Comparison of ENCODE assay signal across 19 cellular contexts in genomic region chrX:153939573-153939972, GRCh38. TPM values are rescaled to one million over a fixed set of nuclear protein-coding genes. Genes with fewer than 3 reads are reported as not detected.
A peak's percentile ranks its signal among the peaks of the same experiment; 100 is the strongest.
DNase-seq lines count a peak whose midpoint lies in the region; ATAC-seq and TF ChIP-seq lines count a peak whose summit lies in the region.
"Had no signal": no experiment of that assay in that cellular context is flagged by ENCODE, and none has a peak within 500 bp of the region (broad histone marks: within the 10 kb centered on the region; RNA-seq: fewer than 3 reads in every experiment).

No MANE protein-coding gene starts in this region.

- H3K9me3 ChIP-seq in HUES6 (ENCODE audit: control insufficient read depth, insufficient read depth, low read depth, low read length): no peaks in the 10 kb centered on the region; the same call in 1 of the 2 replicates
- H3K9me3 ChIP-seq in OCI-LY1 (ENCODE audit: low read length): no peaks in the 10 kb centered on the region
- H3K9me3 ChIP-seq in ascending aorta: no peaks in the 10 kb centered on the region
- H3K9me3 ChIP-seq: A549 had no signal

- no peak for TF ChIP-seq CTCF in activated CD8-positive, alpha-beta T cell treated with anti-CD3 and anti-CD28 coated beads for 36 hours (IDR thresholded peaks at IDR 0.05)
- no peak for TF ChIP-seq CTCF in OCI-LY1 (IDR thresholded peaks at IDR 0.05; ENCODE audit: low read length)
- TF ChIP-seq CTCF in ascending aorta (IDR thresholded peaks at IDR 0.05): no peak

- H3K9me3 Mint-ChIP-seq in activated CD8-positive, alpha-beta T cell treated with anti-CD3 and anti-CD28 coated beads for 36 hours: no peaks in the 10 kb centered on the region
- H3K9me3 Mint-ChIP-seq in activated CD8-positive, alpha-beta T cell treated with anti-CD3 and anti-CD28 coated beads, Interleukin-2, amount 10 ng/mL, durations not matched to agents 7 days and 5 days (ENCODE audit: insufficient read depth): no peaks in the 10 kb centered on the region
- no peaks in the 10 kb centered on the region for H3K9me3 Mint-ChIP-seq in stimulated activated naive B cell treated with anti-CD40 and anti-IgM and Interleukin-4, amounts not matched to agents 10 μg/mL and 1 μg/mL and 100 μg/mL, for 72 hours
- H3K9me3 Mint-ChIP-seq: CD8-positive, alpha-beta memory T cell had no signal

- peak overlapping the region; percentile 2 for H3K4me3 Mint-ChIP-seq in activated CD8-positive, alpha-beta T cell treated with anti-CD3 and anti-CD28 coated beads for 36 hours
- H3K4me3 Mint-ChIP-seq in activated CD8-positive, alpha-beta T cell treated with anti-CD3 and anti-CD28 coated beads, Interleukin-2, amount 10 ng/mL, durations not matched to agents 7 days and 5 days: no peak overlapping the region
- no peak overlapping the region for H3K4me3 Mint-ChIP-seq in stimulated activated naive B cell treated with anti-CD40 and anti-IgM and Interleukin-4, amounts not matched to agents 10 μg/mL and 1 μg/mL and 100 μg/mL, for 72 hours
- H3K4me3 Mint-ChIP-seq: CD8-positive, alpha-beta memory T cell had no signal

- H3K4me1 ChIP-seq in HUES6 (ENCODE audit: control insufficient read depth, insufficient read depth, low read length) (peaks cover 49% of the 10 kb centered on the region; the same call in 1 of the 2 replicates), OCI-LY1 (ENCODE audit: insufficient read depth, low read length, severe bottlenecking) (peaks cover 33% of the 10 kb centered on the region), ascending aorta (no peaks in the 10 kb centered on the region)
- H3K4me1 ChIP-seq: A549 had no signal

- H2AFZ ChIP-seq in OCI-LY1 (ENCODE audit: low read length): no peak overlapping the region

- no peaks in the 10 kb centered on the region for H3K27me3 Mint-ChIP-seq in activated CD8-positive, alpha-beta T cell treated with anti-CD3 and anti-CD28 coated beads for 36 hours
- H3K27me3 Mint-ChIP-seq in activated CD8-positive, alpha-beta T cell treated with anti-CD3 and anti-CD28 coated beads, Interleukin-2, amount 10 ng/mL, durations not matched to agents 7 days and 5 days (ENCODE audit: low read depth): no peaks in the 10 kb centered on the region
- H3K27me3 Mint-ChIP-seq in stimulated activated naive B cell treated with anti-CD40 and anti-IgM and Interleukin-4, amounts not matched to agents 10 μg/mL and 1 μg/mL and 100 μg/mL, for 72 hours: no peaks in the 10 kb centered on the region

- no peaks in the 10 kb centered on the region for H3F3A ChIP-seq in OCI-LY1 (ENCODE audit: insufficient read depth, low read length)

- H3K79me2 ChIP-seq in OCI-LY1 (ENCODE audit: insufficient read depth, low read length): no peaks in the 10 kb centered on the region

- H3K27ac ChIP-seq in HUES6 (ENCODE audit: low read depth, low read length) (no peak overlapping the region), OCI-LY1 (ENCODE audit: low read depth, low read length, poor library complexity, severe bottlenecking) (peak overlapping the region; percentile 55), ascending aorta (no peak overlapping the region)
- H3K27ac ChIP-seq: A549 had no signal

- H3K27me3 ChIP-seq in HUES6 (ENCODE audit: control insufficient read depth, insufficient read depth, low read length) (no peaks in the 10 kb centered on the region), OCI-LY1 (ENCODE audit: insufficient read depth, low read length) (no peaks in the 10 kb centered on the region), ascending aorta (no peaks in the 10 kb centered on the region)

- POLR2A ChIA-PET in activated CD8-positive, alpha-beta T cell treated with anti-CD3 and anti-CD28 coated beads for 36 hours (lab: Charles Lee): interaction anchor here (1.0 to 8.0 kb wide), 5 partner anchors 8 to 63 kb away, joined by 3 to 52 read pairs (median 4); partner anchors contain the start of gene ARHGAP4
- POLR2A ChIA-PET in activated CD8-positive, alpha-beta T cell treated with anti-CD3 and anti-CD28 coated beads, Interleukin-2, amount 10 ng/mL, durations not matched to agents 7 days and 5 days (lab: Charles Lee): interaction anchor here (1.1 to 1.6 kb wide), 4 partner anchors 10 to 15 kb away, joined by 3 to 5 read pairs (median 4); partner anchors contain the start of gene ARHGAP4

- no peak for DNase-seq in activated CD8-positive, alpha-beta T cell treated with anti-CD3 and anti-CD28 coated beads for 36 hours
- DNase-seq in activated CD8-positive, alpha-beta T cell treated with anti-CD3 and anti-CD28 coated beads, Interleukin-2, amount 10 ng/mL, durations not matched to agents 7 days and 5 days: no peak
- DNase-seq in stimulated activated naive B cell treated with anti-CD40 and anti-IgM and Interleukin-4, amounts not matched to agents 10 μg/mL and 1 μg/mL and 100 μg/mL, for 72 hours: no peak
- DNase-seq in ascending aorta (ENCODE audit: low spot score in 2 of 2): no peak
- DNase-seq: CD8-positive, alpha-beta memory T cell; DND-41; NCI-H1105; NCI-H187; NCI-H2107; NCI-H446; NCI-H748 treated with DMSO at 0.1 percent for 48 hours; OCI-M1; Right ventricle myocardium superior; SW 1271 had no signal

- H3K4me3 ChIP-seq in HUES6 (ENCODE audit: low read depth, low read length): peak overlapping the region; percentile 1; the same call in 1 of the 2 replicates
- no peak overlapping the region for H3K4me3 ChIP-seq in OCI-LY1 (ENCODE audit: low read depth, low read length, poor library complexity, severe bottlenecking)
- no peak overlapping the region for H3K4me3 ChIP-seq in ascending aorta
- H3K4me3 ChIP-seq: A549 had no signal

- CTCF ChIA-PET in activated CD8-positive, alpha-beta T cell treated with anti-CD3 and anti-CD28 coated beads for 36 hours (lab: Charles Lee): interaction anchor here (1.1 to 1.2 kb wide), 3 partner anchors 8 to 36 kb away, joined by 3 to 4 read pairs (median 3); no protein-coding TSS in a partner anchor
- CTCF ChIA-PET in activated CD8-positive, alpha-beta T cell treated with anti-CD3 and anti-CD28 coated beads, Interleukin-2, amount 10 ng/mL, durations not matched to agents 7 days and 5 days (lab: Charles Lee): interaction anchor here (1.4 to 2.7 kb wide), 3 partner anchors 8 to 15 kb away, joined by 4 to 10 read pairs (median 6); no protein-coding TSS in a partner anchor

- no peaks in the 10 kb centered on the region for H4K20me1 ChIP-seq in OCI-LY1 (ENCODE audit: insufficient read depth, low read length)

- H3K36me3 Mint-ChIP-seq in activated CD8-positive, alpha-beta T cell treated with anti-CD3 and anti-CD28 coated beads for 36 hours (ENCODE audit: low read depth): peaks cover 7% of the 10 kb centered on the region
- no peaks in the 10 kb centered on the region for H3K36me3 Mint-ChIP-seq in activated CD8-positive, alpha-beta T cell treated with anti-CD3 and anti-CD28 coated beads, Interleukin-2, amount 10 ng/mL, durations not matched to agents 7 days and 5 days (ENCODE audit: low read depth)
- H3K36me3 Mint-ChIP-seq in stimulated activated naive B cell treated with anti-CD40 and anti-IgM and Interleukin-4, amounts not matched to agents 10 μg/mL and 1 μg/mL and 100 μg/mL, for 72 hours: peaks cover 17 to 22% of the 10 kb centered on the region in 2 donors
- H3K36me3 Mint-ChIP-seq: CD8-positive, alpha-beta memory T cell had no signal

- no peak overlapping the region for H3K27ac Mint-ChIP-seq in activated CD8-positive, alpha-beta T cell treated with anti-CD3 and anti-CD28 coated beads for 36 hours
- H3K27ac Mint-ChIP-seq in activated CD8-positive, alpha-beta T cell treated with anti-CD3 and anti-CD28 coated beads, Interleukin-2, amount 10 ng/mL, durations not matched to agents 7 days and 5 days: no peak overlapping the region
- H3K27ac Mint-ChIP-seq in stimulated activated naive B cell treated with anti-CD40 and anti-IgM and Interleukin-4, amounts not matched to agents 10 μg/mL and 1 μg/mL and 100 μg/mL, for 72 hours: peak overlapping the region; percentile 31

- H3K4me1 Mint-ChIP-seq in activated CD8-positive, alpha-beta T cell treated with anti-CD3 and anti-CD28 coated beads for 36 hours (ENCODE audit: low read depth): peaks cover 37% of the 10 kb centered on the region
- peaks cover 25% of the 10 kb centered on the region for H3K4me1 Mint-ChIP-seq in activated CD8-positive, alpha-beta T cell treated with anti-CD3 and anti-CD28 coated beads, Interleukin-2, amount 10 ng/mL, durations not matched to agents 7 days and 5 days (ENCODE audit: low read depth)
- H3K4me1 Mint-ChIP-seq in stimulated activated naive B cell treated with anti-CD40 and anti-IgM and Interleukin-4, amounts not matched to agents 10 μg/mL and 1 μg/mL and 100 μg/mL, for 72 hours: peaks cover 22 to 37% of the 10 kb centered on the region in 2 donors

- no peaks in the 10 kb centered on the region for H3K9me2 ChIP-seq in OCI-LY1 (ENCODE audit: low read depth, low read length)

- no peak overlapping the region for H3K9ac ChIP-seq in HUES6 (ENCODE audit: low read length)
- H3K9ac ChIP-seq in OCI-LY1 (ENCODE audit: low read length): no peak overlapping the region

- ATAC-seq in activated CD8-positive, alpha-beta T cell treated with anti-CD3 and anti-CD28 coated beads for 36 hours: no peak
- ATAC-seq in activated CD8-positive, alpha-beta T cell treated with anti-CD3 and anti-CD28 coated beads, Interleukin-2, amount 10 ng/mL, durations not matched to agents 7 days and 5 days: no peak
- no peak for ATAC-seq in stimulated activated naive B cell treated with anti-CD40 and anti-IgM and Interleukin-4, amounts not matched to agents 10 μg/mL and 1 μg/mL and 100 μg/mL, for 72 hours (replicated peaks)
- ATAC-seq in HG03354 (IDR thresholded peaks at IDR 0.05; ENCODE audit: poor library complexity, severe bottlenecking, unreplicated experiment): no peak
- no peak for ATAC-seq in GM18511 (IDR thresholded peaks at IDR 0.05; ENCODE audit: unreplicated experiment)
- ATAC-seq: A549 had no signal

- intact Hi-C loops in activated CD8-positive, alpha-beta T cell treated with anti-CD3 and anti-CD28 coated beads for 36 hours (cut with micrococcal nuclease): no loop called here
- intact Hi-C loops in ascending aorta (cut with DNase I): no loop called here

- H3K36me3 ChIP-seq in HUES6 (ENCODE audit: control insufficient read depth, insufficient read depth, low read length) (peaks cover 7% of the 10 kb centered on the region; the same call in 1 of the 2 replicates), OCI-LY1 (ENCODE audit: insufficient read depth, low read length) (no peaks in the 10 kb centered on the region), ascending aorta (no peaks in the 10 kb centered on the region)

- H3K4me2 ChIP-seq in OCI-LY1 (ENCODE audit: low read length): peak overlapping the region; percentile 32; the same call in 1 of the 2 replicates
- H3K4me2 ChIP-seq: A549 had no signal

RNA-seq across cellular contexts. Expression of gene NAA10, which starts 4.7 kb away (rescaled TPM):
- total RNA-seq in activated CD8-positive, alpha-beta T cell treated with anti-CD3 and anti-CD28 coated beads for 36 hours: 100 to 1,000 TPM; 123 to 136 TPM
- 100 to 1,000 TPM in 1 of 2 experiments, 10 to 100 TPM in 1; 98.9 to 106 TPM for total RNA-seq in activated CD8-positive, alpha-beta T cell treated with anti-CD3 and anti-CD28 coated beads, Interleukin-2, amount 10 ng/mL, durations not matched to agents 7 days and 5 days
- 155 TPM for total RNA-seq in ascending aorta

RNA-seq across cellular contexts. Expression of gene RENBP, which starts 4.9 kb away (rescaled TPM):
- total RNA-seq in activated CD8-positive, alpha-beta T cell treated with anti-CD3 and anti-CD28 coated beads for 36 hours: 10 to 100 TPM; 14.3 to 15.8 TPM
- total RNA-seq in activated CD8-positive, alpha-beta T cell treated with anti-CD3 and anti-CD28 coated beads, Interleukin-2, amount 10 ng/mL, durations not matched to agents 7 days and 5 days: 10 to 100 TPM; 12.1 to 13.6 TPM
- total RNA-seq in ascending aorta: 15.5 TPM

RNA-seq across cellular contexts. Expression of gene ARHGAP4, which starts 13.5 kb away (rescaled TPM):
- total RNA-seq in activated CD8-positive, alpha-beta T cell treated with anti-CD3 and anti-CD28 coated beads for 36 hours: 100 to 1,000 TPM; 128 to 130 TPM
- 100 to 1,000 TPM; 317 to 324 TPM for total RNA-seq in activated CD8-positive, alpha-beta T cell treated with anti-CD3 and anti-CD28 coated beads, Interleukin-2, amount 10 ng/mL, durations not matched to agents 7 days and 5 days
- 94.3 TPM for total RNA-seq in ascending aorta

RNA-seq across cellular contexts. Expression of gene HCFC1, which starts 32.0 kb away (rescaled TPM):
- total RNA-seq in activated CD8-positive, alpha-beta T cell treated with anti-CD3 and anti-CD28 coated beads for 36 hours: 100 to 1,000 TPM; 115 to 116 TPM
- 100 to 1,000 TPM; 141 to 146 TPM for total RNA-seq in activated CD8-positive, alpha-beta T cell treated with anti-CD3 and anti-CD28 coated beads, Interleukin-2, amount 10 ng/mL, durations not matched to agents 7 days and 5 days
- 91.4 TPM for total RNA-seq in ascending aorta

RNA-seq across cellular contexts. Expression of gene TMEM187, which starts 33.0 kb away (rescaled TPM):
- total RNA-seq in activated CD8-positive, alpha-beta T cell treated with anti-CD3 and anti-CD28 coated beads for 36 hours: 1 to 10 TPM; 4.4 to 4.5 TPM
- total RNA-seq in activated CD8-positive, alpha-beta T cell treated with anti-CD3 and anti-CD28 coated beads, Interleukin-2, amount 10 ng/mL, durations not matched to agents 7 days and 5 days: 1 to 10 TPM; 5.9 to 6.2 TPM
- total RNA-seq in ascending aorta: 4.4 TPM
